1 cellular context compared by ENCODE assay signal in the genomic region with DNA sequence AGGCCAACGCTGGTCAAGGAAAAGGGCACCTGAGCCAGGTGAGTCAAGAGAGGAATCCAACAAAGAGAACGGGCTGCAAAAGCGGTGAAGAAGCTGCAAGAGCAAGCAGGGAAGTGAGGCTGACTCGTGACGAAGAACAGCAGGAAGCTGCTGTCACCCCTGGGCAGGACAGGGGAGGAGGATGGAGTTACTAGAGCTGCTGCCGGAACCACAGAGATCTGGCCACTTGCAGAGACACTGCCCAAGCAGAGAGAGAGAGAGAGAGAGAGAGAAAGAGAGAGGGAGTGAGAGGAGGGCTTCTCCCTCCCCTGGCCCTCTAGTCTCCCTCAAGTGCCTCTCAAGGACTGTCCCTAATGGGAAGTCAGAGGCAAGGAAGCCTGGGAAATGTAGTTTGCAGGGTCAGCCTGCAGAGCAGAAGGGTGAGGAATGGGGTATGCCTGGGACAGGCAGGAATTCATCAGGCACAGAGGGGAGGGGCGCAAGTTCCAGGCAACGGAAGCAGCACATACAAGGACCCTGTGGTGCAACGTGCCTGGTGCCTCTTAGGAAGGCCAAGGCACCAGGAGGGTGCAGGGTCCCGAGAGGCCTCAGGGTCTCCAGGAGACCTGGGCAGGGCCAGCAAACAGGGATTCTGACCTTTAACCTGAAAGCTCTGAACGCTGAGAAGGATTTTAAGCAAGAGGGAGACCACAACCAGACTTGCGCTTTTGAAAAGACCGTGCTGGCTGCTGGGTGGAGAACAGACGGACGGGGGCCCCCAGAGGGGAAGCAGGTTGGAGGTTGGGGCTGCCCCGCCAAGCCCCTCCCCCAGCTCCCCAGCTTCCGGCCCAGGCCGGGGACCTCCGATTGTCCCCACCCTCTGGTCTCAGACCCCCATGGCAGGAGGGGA.
A peak's percentile ranks its signal among the peaks of the same experiment; 100 is the strongest.
TF ChIP-seq lines count a peak whose summit lies in the region.

No MANE protein-coding gene starts in this region.

TF ChIP-seq in GM12878, 131 proteins besides CTCF, POLR2A, EP300 and RAD21 (continues in another document):
- TF ChIP-seq RELA (IDR thresholded peaks at IDR 0.05; ENCODE audit: borderline replicate concordance, partially characterized antibody) (no peak), ASH2L (IDR thresholded peaks at IDR 0.05; ENCODE audit: borderline replicate concordance, low read depth) (no peak), MEF2A (IDR thresholded peaks at IDR 0.05; ENCODE audit: insufficient read depth, low read depth, low read length) (no peak), ZNF207 (IDR thresholded peaks at IDR 0.05; ENCODE audit: borderline replicate concordance) (no peak), HDGF (IDR thresholded peaks at IDR 0.05) (peak; percentile 78; the same call in 1 of the 2 replicates), HCFC1 (IDR thresholded peaks at IDR 0.05; ENCODE audit: low read length) (peak; percentile 75), ATF7 (IDR thresholded peaks at IDR 0.05; ENCODE audit: low read depth) (0 out of 2 replicates have a peak, but pooled peaks have one; percentile 17), SIN3A (IDR thresholded peaks at IDR 0.05; ENCODE audit: low read depth, low read length) (no peak), YY1 (IDR thresholded peaks at IDR 0.05; ENCODE audit: low read depth, low read length) (peak; percentile 29; the same call in 1 of the 2 replicates), ZZZ3 (IDR thresholded peaks at IDR 0.05; ENCODE audit: control insufficient read depth, insufficient read length, low read depth) (no peak)
- TF ChIP-seq, protein P1, sequence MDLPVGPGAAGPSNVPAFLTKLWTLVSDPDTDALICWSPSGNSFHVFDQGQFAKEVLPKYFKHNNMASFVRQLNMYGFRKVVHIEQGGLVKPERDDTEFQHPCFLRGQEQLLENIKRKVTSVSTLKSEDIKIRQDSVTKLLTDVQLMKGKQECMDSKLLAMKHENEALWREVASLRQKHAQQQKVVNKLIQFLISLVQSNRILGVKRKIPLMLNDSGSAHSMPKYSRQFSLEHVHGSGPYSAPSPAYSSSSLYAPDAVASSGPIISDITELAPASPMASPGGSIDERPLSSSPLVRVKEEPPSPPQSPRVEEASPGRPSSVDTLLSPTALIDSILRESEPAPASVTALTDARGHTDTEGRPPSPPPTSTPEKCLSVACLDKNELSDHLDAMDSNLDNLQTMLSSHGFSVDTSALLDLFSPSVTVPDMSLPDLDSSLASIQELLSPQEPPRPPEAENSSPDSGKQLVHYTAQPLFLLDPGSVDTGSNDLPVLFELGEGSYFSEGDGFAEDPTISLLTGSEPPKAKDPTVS (IDR thresholded peaks at IDR 0.05; ENCODE audit: low read depth, low read length), result no peak
- TF ChIP-seq, protein P2, sequence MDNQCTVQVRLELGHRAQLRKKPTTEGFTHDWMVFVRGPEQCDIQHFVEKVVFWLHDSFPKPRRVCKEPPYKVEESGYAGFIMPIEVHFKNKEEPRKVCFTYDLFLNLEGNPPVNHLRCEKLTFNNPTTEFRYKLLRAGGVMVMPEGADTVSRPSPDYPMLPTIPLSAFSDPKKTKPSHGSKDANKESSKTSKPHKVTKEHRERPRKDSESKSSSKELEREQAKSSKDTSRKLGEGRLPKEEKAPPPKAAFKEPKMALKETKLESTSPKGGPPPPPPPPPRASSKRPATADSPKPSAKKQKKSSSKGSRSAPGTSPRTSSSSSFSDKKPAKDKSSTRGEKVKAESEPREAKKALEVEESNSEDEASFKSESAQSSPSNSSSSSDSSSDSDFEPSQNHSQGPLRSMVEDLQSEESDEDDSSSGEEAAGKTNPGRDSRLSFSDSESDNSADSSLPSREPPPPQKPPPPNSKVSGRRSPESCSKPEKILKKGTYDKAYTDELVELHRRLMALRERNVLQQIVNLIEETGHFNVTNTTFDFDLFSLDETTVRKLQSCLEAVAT (IDR thresholded peaks at IDR 0.05), result 0 out of 2 replicates have a peak, but pooled peaks have one; percentile 22
- TF ChIP-seq, protein P3, sequence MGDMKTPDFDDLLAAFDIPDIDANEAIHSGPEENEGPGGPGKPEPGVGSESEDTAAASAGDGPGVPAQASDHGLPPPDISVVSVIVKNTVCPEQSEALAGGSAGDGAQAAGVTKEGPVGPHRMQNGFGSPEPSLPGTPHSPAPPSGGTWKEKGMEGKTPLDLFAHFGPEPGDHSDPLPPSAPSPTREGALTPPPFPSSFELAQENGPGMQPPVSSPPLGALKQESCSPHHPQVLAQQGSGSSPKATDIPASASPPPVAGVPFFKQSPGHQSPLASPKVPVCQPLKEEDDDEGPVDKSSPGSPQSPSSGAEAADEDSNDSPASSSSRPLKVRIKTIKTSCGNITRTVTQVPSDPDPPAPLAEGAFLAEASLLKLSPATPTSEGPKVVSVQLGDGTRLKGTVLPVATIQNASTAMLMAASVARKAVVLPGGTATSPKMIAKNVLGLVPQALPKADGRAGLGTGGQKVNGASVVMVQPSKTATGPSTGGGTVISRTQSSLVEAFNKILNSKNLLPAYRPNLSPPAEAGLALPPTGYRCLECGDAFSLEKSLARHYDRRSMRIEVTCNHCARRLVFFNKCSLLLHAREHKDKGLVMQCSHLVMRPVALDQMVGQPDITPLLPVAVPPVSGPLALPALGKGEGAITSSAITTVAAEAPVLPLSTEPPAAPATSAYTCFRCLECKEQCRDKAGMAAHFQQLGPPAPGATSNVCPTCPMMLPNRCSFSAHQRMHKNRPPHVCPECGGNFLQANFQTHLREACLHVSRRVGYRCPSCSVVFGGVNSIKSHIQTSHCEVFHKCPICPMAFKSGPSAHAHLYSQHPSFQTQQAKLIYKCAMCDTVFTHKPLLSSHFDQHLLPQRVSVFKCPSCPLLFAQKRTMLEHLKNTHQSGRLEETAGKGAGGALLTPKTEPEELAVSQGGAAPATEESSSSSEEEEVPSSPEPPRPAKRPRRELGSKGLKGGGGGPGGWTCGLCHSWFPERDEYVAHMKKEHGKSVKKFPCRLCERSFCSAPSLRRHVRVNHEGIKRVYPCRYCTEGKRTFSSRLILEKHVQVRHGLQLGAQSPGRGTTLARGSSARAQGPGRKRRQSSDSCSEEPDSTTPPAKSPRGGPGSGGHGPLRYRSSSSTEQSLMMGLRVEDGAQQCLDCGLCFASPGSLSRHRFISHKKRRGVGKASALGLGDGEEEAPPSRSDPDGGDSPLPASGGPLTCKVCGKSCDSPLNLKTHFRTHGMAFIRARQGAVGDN (IDR thresholded peaks at IDR 0.05), result peak; percentile 41
- TF ChIP-seq, protein P4, sequence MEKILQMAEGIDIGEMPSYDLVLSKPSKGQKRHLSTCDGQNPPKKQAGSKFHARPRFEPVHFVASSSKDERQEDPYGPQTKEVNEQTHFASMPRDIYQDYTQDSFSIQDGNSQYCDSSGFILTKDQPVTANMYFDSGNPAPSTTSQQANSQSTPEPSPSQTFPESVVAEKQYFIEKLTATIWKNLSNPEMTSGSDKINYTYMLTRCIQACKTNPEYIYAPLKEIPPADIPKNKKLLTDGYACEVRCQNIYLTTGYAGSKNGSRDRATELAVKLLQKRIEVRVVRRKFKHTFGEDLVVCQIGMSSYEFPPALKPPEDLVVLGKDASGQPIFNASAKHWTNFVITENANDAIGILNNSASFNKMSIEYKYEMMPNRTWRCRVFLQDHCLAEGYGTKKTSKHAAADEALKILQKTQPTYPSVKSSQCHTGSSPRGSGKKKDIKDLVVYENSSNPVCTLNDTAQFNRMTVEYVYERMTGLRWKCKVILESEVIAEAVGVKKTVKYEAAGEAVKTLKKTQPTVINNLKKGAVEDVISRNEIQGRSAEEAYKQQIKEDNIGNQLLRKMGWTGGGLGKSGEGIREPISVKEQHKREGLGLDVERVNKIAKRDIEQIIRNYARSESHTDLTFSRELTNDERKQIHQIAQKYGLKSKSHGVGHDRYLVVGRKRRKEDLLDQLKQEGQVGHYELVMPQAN (conservative IDR thresholded peaks at IDR 0.05), result no peak
- TF ChIP-seq, protein P5, sequence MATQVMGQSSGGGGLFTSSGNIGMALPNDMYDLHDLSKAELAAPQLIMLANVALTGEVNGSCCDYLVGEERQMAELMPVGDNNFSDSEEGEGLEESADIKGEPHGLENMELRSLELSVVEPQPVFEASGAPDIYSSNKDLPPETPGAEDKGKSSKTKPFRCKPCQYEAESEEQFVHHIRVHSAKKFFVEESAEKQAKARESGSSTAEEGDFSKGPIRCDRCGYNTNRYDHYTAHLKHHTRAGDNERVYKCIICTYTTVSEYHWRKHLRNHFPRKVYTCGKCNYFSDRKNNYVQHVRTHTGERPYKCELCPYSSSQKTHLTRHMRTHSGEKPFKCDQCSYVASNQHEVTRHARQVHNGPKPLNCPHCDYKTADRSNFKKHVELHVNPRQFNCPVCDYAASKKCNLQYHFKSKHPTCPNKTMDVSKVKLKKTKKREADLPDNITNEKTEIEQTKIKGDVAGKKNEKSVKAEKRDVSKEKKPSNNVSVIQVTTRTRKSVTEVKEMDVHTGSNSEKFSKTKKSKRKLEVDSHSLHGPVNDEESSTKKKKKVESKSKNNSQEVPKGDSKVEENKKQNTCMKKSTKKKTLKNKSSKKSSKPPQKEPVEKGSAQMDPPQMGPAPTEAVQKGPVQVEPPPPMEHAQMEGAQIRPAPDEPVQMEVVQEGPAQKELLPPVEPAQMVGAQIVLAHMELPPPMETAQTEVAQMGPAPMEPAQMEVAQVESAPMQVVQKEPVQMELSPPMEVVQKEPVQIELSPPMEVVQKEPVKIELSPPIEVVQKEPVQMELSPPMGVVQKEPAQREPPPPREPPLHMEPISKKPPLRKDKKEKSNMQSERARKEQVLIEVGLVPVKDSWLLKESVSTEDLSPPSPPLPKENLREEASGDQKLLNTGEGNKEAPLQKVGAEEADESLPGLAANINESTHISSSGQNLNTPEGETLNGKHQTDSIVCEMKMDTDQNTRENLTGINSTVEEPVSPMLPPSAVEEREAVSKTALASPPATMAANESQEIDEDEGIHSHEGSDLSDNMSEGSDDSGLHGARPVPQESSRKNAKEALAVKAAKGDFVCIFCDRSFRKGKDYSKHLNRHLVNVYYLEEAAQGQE (IDR thresholded peaks at IDR 0.05; ENCODE audit: low read depth, low read length), result no peak
- TF ChIP-seq, protein P6, sequence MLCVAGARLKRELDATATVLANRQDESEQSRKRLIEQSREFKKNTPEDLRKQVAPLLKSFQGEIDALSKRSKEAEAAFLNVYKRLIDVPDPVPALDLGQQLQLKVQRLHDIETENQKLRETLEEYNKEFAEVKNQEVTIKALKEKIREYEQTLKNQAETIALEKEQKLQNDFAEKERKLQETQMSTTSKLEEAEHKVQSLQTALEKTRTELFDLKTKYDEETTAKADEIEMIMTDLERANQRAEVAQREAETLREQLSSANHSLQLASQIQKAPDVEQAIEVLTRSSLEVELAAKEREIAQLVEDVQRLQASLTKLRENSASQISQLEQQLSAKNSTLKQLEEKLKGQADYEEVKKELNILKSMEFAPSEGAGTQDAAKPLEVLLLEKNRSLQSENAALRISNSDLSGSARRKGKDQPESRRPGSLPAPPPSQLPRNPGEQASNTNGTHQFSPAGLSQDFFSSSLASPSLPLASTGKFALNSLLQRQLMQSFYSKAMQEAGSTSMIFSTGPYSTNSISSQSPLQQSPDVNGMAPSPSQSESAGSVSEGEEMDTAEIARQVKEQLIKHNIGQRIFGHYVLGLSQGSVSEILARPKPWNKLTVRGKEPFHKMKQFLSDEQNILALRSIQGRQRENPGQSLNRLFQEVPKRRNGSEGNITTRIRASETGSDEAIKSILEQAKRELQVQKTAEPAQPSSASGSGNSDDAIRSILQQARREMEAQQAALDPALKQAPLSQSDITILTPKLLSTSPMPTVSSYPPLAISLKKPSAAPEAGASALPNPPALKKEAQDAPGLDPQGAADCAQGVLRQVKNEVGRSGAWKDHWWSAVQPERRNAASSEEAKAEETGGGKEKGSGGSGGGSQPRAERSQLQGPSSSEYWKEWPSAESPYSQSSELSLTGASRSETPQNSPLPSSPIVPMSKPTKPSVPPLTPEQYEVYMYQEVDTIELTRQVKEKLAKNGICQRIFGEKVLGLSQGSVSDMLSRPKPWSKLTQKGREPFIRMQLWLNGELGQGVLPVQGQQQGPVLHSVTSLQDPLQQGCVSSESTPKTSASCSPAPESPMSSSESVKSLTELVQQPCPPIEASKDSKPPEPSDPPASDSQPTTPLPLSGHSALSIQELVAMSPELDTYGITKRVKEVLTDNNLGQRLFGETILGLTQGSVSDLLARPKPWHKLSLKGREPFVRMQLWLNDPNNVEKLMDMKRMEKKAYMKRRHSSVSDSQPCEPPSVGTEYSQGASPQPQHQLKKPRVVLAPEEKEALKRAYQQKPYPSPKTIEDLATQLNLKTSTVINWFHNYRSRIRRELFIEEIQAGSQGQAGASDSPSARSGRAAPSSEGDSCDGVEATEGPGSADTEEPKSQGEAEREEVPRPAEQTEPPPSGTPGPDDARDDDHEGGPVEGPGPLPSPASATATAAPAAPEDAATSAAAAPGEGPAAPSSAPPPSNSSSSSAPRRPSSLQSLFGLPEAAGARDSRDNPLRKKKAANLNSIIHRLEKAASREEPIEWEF (IDR thresholded peaks at IDR 0.05; ENCODE audit: insufficient replicate concordance, low read depth, low read length), result no peak
- TF ChIP-seq, protein P7, sequence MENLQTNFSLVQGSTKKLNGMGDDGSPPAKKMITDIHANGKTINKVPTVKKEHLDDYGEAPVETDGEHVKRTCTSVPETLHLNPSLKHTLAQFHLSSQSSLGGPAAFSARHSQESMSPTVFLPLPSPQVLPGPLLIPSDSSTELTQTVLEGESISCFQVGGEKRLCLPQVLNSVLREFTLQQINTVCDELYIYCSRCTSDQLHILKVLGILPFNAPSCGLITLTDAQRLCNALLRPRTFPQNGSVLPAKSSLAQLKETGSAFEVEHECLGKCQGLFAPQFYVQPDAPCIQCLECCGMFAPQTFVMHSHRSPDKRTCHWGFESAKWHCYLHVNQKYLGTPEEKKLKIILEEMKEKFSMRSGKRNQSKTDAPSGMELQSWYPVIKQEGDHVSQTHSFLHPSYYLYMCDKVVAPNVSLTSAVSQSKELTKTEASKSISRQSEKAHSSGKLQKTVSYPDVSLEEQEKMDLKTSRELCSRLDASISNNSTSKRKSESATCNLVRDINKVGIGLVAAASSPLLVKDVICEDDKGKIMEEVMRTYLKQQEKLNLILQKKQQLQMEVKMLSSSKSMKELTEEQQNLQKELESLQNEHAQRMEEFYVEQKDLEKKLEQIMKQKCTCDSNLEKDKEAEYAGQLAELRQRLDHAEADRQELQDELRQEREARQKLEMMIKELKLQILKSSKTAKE (IDR thresholded peaks at IDR 0.05; ENCODE audit: low read depth, poor library complexity, severe bottlenecking), result no peak
- TF ChIP-seq, protein P8, sequence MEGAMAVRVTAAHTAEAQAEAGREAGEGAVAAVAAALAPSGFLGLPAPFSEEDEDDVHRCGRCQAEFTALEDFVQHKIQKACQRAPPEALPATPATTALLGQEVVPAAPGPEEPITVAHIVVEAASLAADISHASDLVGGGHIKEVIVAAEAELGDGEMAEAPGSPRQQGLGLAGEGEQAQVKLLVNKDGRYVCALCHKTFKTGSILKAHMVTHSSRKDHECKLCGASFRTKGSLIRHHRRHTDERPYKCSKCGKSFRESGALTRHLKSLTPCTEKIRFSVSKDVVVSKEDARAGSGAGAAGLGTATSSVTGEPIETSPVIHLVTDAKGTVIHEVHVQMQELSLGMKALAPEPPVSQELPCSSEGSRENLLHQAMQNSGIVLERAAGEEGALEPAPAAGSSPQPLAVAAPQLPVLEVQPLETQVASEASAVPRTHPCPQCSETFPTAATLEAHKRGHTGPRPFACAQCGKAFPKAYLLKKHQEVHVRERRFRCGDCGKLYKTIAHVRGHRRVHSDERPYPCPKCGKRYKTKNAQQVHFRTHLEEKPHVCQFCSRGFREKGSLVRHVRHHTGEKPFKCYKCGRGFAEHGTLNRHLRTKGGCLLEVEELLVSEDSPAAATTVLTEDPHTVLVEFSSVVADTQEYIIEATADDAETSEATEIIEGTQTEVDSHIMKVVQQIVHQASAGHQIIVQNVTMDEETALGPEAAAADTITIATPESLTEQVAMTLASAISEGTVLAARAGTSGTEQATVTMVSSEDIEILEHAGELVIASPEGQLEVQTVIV (IDR thresholded peaks at IDR 0.05; ENCODE audit: borderline replicate concordance, partially characterized antibody), result peak; percentile 42
